20 cellular contexts compared by ENCODE assay signal in the genomic region with DNA sequence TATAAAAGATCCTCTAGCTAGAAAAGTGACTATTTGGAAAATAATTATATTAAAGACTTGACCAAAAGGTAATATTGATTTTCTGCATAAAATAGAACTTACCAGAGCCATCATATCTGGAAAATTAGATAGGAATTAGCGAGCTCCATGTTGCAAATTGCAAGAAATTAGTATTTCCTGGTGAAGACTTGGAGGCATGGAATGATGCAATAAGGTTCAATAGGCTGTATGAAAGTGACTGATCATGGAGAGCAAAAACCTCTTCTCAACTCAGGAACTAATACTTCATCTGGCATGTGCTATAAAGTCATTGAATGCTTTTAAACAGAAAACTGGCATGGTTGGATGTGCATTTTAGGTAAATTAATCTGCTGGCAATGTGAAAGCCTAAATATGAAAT.
A peak's percentile ranks its signal among the peaks of the same experiment; 100 is the strongest.
DNase-seq lines count a peak whose midpoint lies in the region; ATAC-seq and TF ChIP-seq lines count a peak whose summit lies in the region.
"Had no signal": no experiment of that assay in that cellular context is flagged by ENCODE, and none has a peak within 500 bp of the region (broad histone marks: within the 10 kb centered on the region; RNA-seq: fewer than 3 reads in every experiment).

No MANE protein-coding gene starts in this region.

- H3K4me3 ChIP-seq in GM23248 (no peak overlapping the region), choroid plexus epithelial cell (ENCODE audit: low read depth, low read length) (no peak overlapping the region), mesenchymal stem cell (ENCODE audit: insufficient read depth in 1 of 2, low read depth in 1 of 2, low read length in 2 of 2) (no peak overlapping the region)
- H3K4me3 ChIP-seq: BLaER1, SJSA1 had no signal

- peak; percentile 5 for DNase-seq in GM23248
- peak; percentile 65 for DNase-seq in OCI-M1 (lab: John Stamatoyannopoulos, UW)
- DNase-seq in choroid plexus epithelial cell (ENCODE audit: low read depth) = peak; percentile 8
- DNase-seq in mesenchymal stem cell = peak; percentile 3
- DNase-seq in anterior cingulate cortex (lab: John Stamatoyannopoulos, UW) = no peak
- no peak for DNase-seq in T-cell
- no peak for DNase-seq in activated naive CD4-positive, alpha-beta T cell treated with anti-CD3 and anti-CD28 coated beads for 36 hours
- DNase-seq: CD4-positive, alpha-beta memory T cell; H7; NCI-H1092 treated with DMSO at 0.1 percent for 48 hours; NCI-H1436 treated with DMSO at 0.1 percent for 48 hours; NCI-H1930; NCI-H226; NCI-H524 treated with DMSO at 0.1 percent for 48 hours; NCI-H82 had no signal

- H3K27me3 Mint-ChIP-seq in T-cell = no peaks in the 10 kb centered on the region
- H3K27me3 Mint-ChIP-seq in activated naive CD4-positive, alpha-beta T cell treated with anti-CD3 and anti-CD28 coated beads for 36 hours (ENCODE audit: low read depth) = no peaks in the 10 kb centered on the region
- H3K27me3 Mint-ChIP-seq: CD4-positive, alpha-beta memory T cell had no signal

- no peaks in the 10 kb centered on the region for H4K20me1 ChIP-seq in GM23248 (ENCODE audit: insufficient read depth)
- H4K20me1 ChIP-seq: BLaER1 had no signal

- no peak for ATAC-seq in T-cell (replicated peaks in 1 of 4)
- ATAC-seq: Right ventricle myocardium inferior had no signal

- no peak overlapping the region for H3K27ac Mint-ChIP-seq in T-cell
- H3K27ac Mint-ChIP-seq in activated naive CD4-positive, alpha-beta T cell treated with anti-CD3 and anti-CD28 coated beads for 36 hours = no peak overlapping the region
- H3K27ac Mint-ChIP-seq: CD4-positive, alpha-beta memory T cell had no signal

- H2BK5ac ChIP-seq in mesenchymal stem cell (ENCODE audit: low read depth, low read length, poor library complexity, severe bottlenecking) = no peak overlapping the region

- H4K8ac ChIP-seq in mesenchymal stem cell (ENCODE audit: low read length) = no peak overlapping the region

- intact Hi-C loops in activated naive CD4-positive, alpha-beta T cell treated with anti-CD3 and anti-CD28 coated beads for 36 hours (cut with micrococcal nuclease) = no loop called here

- no peak overlapping the region for H2BK120ac ChIP-seq in mesenchymal stem cell (ENCODE audit: low read depth, low read length)

- POLR2A ChIA-PET in T-cell (lab: Charles Lee) = no interaction called here

- in situ Hi-C loops in GM23248 (cut with MboI) = no loop called here

- no peaks in the 10 kb centered on the region for H3K79me2 ChIP-seq in GM23248 (ENCODE audit: insufficient read depth)

- H3K36me3 ChIP-seq in GM23248 (ENCODE audit: low read depth) (no peaks in the 10 kb centered on the region), mesenchymal stem cell (ENCODE audit: control insufficient read depth in 1 of 2, insufficient read depth in 2 of 2, low read depth in 1 of 2, low read length in 2 of 2) (no peaks in the 10 kb centered on the region)
- H3K36me3 ChIP-seq: BLaER1, SJSA1 had no signal

- no peaks in the 10 kb centered on the region for H3K36me3 Mint-ChIP-seq in T-cell
- no peaks in the 10 kb centered on the region for H3K36me3 Mint-ChIP-seq in activated naive CD4-positive, alpha-beta T cell treated with anti-CD3 and anti-CD28 coated beads for 36 hours (ENCODE audit: low read depth)
- H3K36me3 Mint-ChIP-seq: CD4-positive, alpha-beta memory T cell had no signal

- H3K4me3 Mint-ChIP-seq in T-cell = no peak overlapping the region
- no peak overlapping the region for H3K4me3 Mint-ChIP-seq in activated naive CD4-positive, alpha-beta T cell treated with anti-CD3 and anti-CD28 coated beads for 36 hours
- H3K4me3 Mint-ChIP-seq: CD4-positive, alpha-beta memory T cell had no signal

- no peak overlapping the region for H2BK12ac ChIP-seq in mesenchymal stem cell (ENCODE audit: low read length in 2 of 2)

- no peak overlapping the region for H3K9ac ChIP-seq in GM23248
- no peak overlapping the region for H3K9ac ChIP-seq in mesenchymal stem cell (ENCODE audit: low read length)
- H3K9ac ChIP-seq: BLaER1, KMS-11 had no signal

- H3K18ac ChIP-seq in mesenchymal stem cell (ENCODE audit: low read depth in 1 of 2, low read length in 2 of 2) = no peak overlapping the region

- H3K4me2 ChIP-seq in GM23248 (ENCODE audit: unreplicated experiment) (no peak overlapping the region), mesenchymal stem cell (ENCODE audit: low read length, poor library complexity, severe bottlenecking) (no peak overlapping the region)
- H3K4me2 ChIP-seq: BLaER1, KMS-11 had no signal

- no peak overlapping the region for H2BK15ac ChIP-seq in mesenchymal stem cell (ENCODE audit: low read depth, poor library complexity, severe bottlenecking)

- CTCF ChIA-PET in T-cell (lab: Charles Lee) = no interaction called here
- CTCF ChIA-PET in activated naive CD4-positive, alpha-beta T cell treated with anti-CD3 and anti-CD28 coated beads for 36 hours (lab: Charles Lee) = no interaction called here

- no peaks in the 10 kb centered on the region for H3K4me1 ChIP-seq in GM23248 (ENCODE audit: insufficient read depth)
- no peaks in the 10 kb centered on the region for H3K4me1 ChIP-seq in mesenchymal stem cell (ENCODE audit: control insufficient read depth, insufficient read depth, low read depth, low read length)
- H3K4me1 ChIP-seq: BLaER1, SJSA1 had no signal

- H2AK5ac ChIP-seq in mesenchymal stem cell (ENCODE audit: low read length, severe bottlenecking) = no peak overlapping the region

- H2AFZ ChIP-seq in GM23248 (no peak overlapping the region), mesenchymal stem cell (ENCODE audit: low read depth, low read length) (no peak overlapping the region)

- no peaks in the 10 kb centered on the region for H3K79me1 ChIP-seq in mesenchymal stem cell (replicated peaks; ENCODE audit: low read length, poor library complexity, severe bottlenecking)

- no peak overlapping the region for H3K4ac ChIP-seq in mesenchymal stem cell (ENCODE audit: low read depth in 1 of 2, low read length in 2 of 2)

- H3K23ac ChIP-seq in mesenchymal stem cell (ENCODE audit: low read length in 2 of 2) = no peak overlapping the region

- no peaks in the 10 kb centered on the region for H3K9me2 ChIP-seq in GM23248 (ENCODE audit: insufficient read depth)

- 68% methylated on average over 1 of the region's 1 CpG for WGBS in GM23248 (ENCODE audit: low coverage in 1 of 2, low lambda C conversion rate in 2 of 2, missing lambda C conversion rate in 2 of 2), 2 experiments
- 50% methylated on average over 1 of the region's 1 CpG for WGBS in mesenchymal stem cell

- H4K91ac ChIP-seq in mesenchymal stem cell (ENCODE audit: low read length) = no peak overlapping the region

- no peaks in the 10 kb centered on the region for H3F3A ChIP-seq in GM23248 (ENCODE audit: insufficient read depth)

- H3K9me3 ChIP-seq in GM23248 (ENCODE audit: low read depth) = no peaks in the 10 kb centered on the region
- peaks cover 8% of the 10 kb centered on the region for H3K9me3 ChIP-seq in mesenchymal stem cell (ENCODE audit: control insufficient read depth, low read length)
- H3K9me3 ChIP-seq: SJSA1 had no signal

- no peak for TF ChIP-seq CTCF in choroid plexus epithelial cell (conservative IDR thresholded peaks at IDR 0.05; ENCODE audit: low read depth, low read length)

- H3K27ac ChIP-seq in GM23248 (no peak overlapping the region), mesenchymal stem cell (ENCODE audit: low read length, poor library complexity, severe bottlenecking) (no peak overlapping the region)
- H3K27ac ChIP-seq: BLaER1, HL-60, KMS-11, SJSA1 had no signal

- H3K4me1 Mint-ChIP-seq in T-cell = no peaks in the 10 kb centered on the region
- H3K4me1 Mint-ChIP-seq in activated naive CD4-positive, alpha-beta T cell treated with anti-CD3 and anti-CD28 coated beads for 36 hours (ENCODE audit: low read depth) = no peaks in the 10 kb centered on the region
- H3K4me1 Mint-ChIP-seq: CD4-positive, alpha-beta memory T cell had no signal

- peaks cover 4 to 29% (median 12%) of the 10 kb centered on the region in 3 donors for H3K9me3 Mint-ChIP-seq in T-cell
- H3K9me3 Mint-ChIP-seq in activated naive CD4-positive, alpha-beta T cell treated with anti-CD3 and anti-CD28 coated beads for 36 hours = peaks cover 11% of the 10 kb centered on the region

- H3K27me3 ChIP-seq in GM23248 (replicated peaks; ENCODE audit: insufficient read depth) (no peaks in the 10 kb centered on the region), mesenchymal stem cell (ENCODE audit: control insufficient read depth in 1 of 2, insufficient read depth in 1 of 2, low read length in 2 of 2) (no peaks in the 10 kb centered on the region)
- H3K27me3 ChIP-seq: BLaER1, SJSA1 had no signal

- H3K14ac ChIP-seq in mesenchymal stem cell (ENCODE audit: low read length in 2 of 2) = no peak overlapping the region

Comparison
In these comparisons a context has a peak if more than half of its experiments do, and no peak if none do; other contexts are left out.
1. DNase-seq: peak in GM23248 (single experiment), OCI-M1 (single experiment), choroid plexus epithelial cell (single experiment) and mesenchymal stem cell (single experiment); none in anterior cingulate cortex (0 of 58), T-cell (0 of 34) and activated naive CD4-positive, alpha-beta T cell treated with anti-CD3 and anti-CD28 coated beads for 36 hours (single experiment).